8 cellular contexts compared by ENCODE assay signal in genomic region chr11:24386551-24387404, GRCh38.
A peak's percentile ranks its signal among the peaks of the same experiment; 100 is the strongest.
DNase-seq lines count a peak whose midpoint lies in the region; ATAC-seq and TF ChIP-seq lines count a peak whose summit lies in the region.
"Had no signal": no experiment of that assay in that cellular context is flagged by ENCODE, and none has a peak within 500 bp of the region (broad histone marks: within the 10 kb centered on the region; RNA-seq: fewer than 3 reads in every experiment).

No MANE protein-coding gene starts in this region.

- peaks cover 2% of the 10 kb centered on the region for H3K9me3 Mint-ChIP-seq in chondrocyte (ENCODE audit: low read depth)
- no peaks in the 10 kb centered on the region for H3K9me3 Mint-ChIP-seq in neural progenitor cell
- H3K9me3 Mint-ChIP-seq: dendritic cell treated with granulocyte-macrophage colony-stimulating factor and Interleukin-4, amounts not matched to agents 40 ng/mL and 50 ng/mL, for 4 days had no signal

- peak overlapping the region; percentile 26 for H2AFZ ChIP-seq in neural progenitor cell (replicated peaks)

- H3K36me3 Mint-ChIP-seq in chondrocyte (ENCODE audit: low read depth) (no peaks in the 10 kb centered on the region), neural progenitor cell (no peaks in the 10 kb centered on the region)

- no peaks in the 10 kb centered on the region for H3K79me2 ChIP-seq in neural progenitor cell (ENCODE audit: low read depth)

- H3K27me3 Mint-ChIP-seq in chondrocyte (ENCODE audit: low read depth) (no peaks in the 10 kb centered on the region), neural progenitor cell (ENCODE audit: insufficient read depth, low read depth) (no peaks in the 10 kb centered on the region)
- H3K27me3 Mint-ChIP-seq: dendritic cell treated with granulocyte-macrophage colony-stimulating factor and Interleukin-4, amounts not matched to agents 40 ng/mL and 50 ng/mL, for 4 days had no signal

- H3K4me2 ChIP-seq in neural progenitor cell, result no peak overlapping the region

- no peak for DNase-seq in GM20000 (ENCODE audit: low spot score)
- DNase-seq in NCI-H226, result peak; percentile 3
- no peak for DNase-seq in chondrocyte (ENCODE audit: low spot score)
- DNase-seq in neural progenitor cell (ENCODE audit: low spot score), result peak; percentile 58
- DNase-seq in stimulated activated CD4-positive, alpha-beta T cell treated with anti-CD3 and anti-CD28 coated beads, Interleukin-2, amount 100 ng/mL, for 24 hours, result no peak

- H3K27ac ChIP-seq in neural progenitor cell, result no peak overlapping the region

- peak; percentile 9 for TF ChIP-seq CTCF in GM20000 (IDR thresholded peaks at IDR 0.05; ENCODE audit: extremely low read depth, missing control alignments)
- TF ChIP-seq CTCF in chondrocyte (IDR thresholded peaks at IDR 0.05), result peak; percentile 88
- peak; percentile 70 for TF ChIP-seq CTCF in neural progenitor cell (IDR thresholded peaks at IDR 0.05)

- H3K4me1 Mint-ChIP-seq in chondrocyte (ENCODE audit: low read depth) (peaks cover 4% of the 10 kb centered on the region), neural progenitor cell (no peaks in the 10 kb centered on the region)

- no peaks in the 10 kb centered on the region for H3K27me3 ChIP-seq in neural progenitor cell

- H3K36me3 ChIP-seq in neural progenitor cell, result no peaks in the 10 kb centered on the region

- no peak overlapping the region for H3K4me3 ChIP-seq in neural progenitor cell

- no peaks in the 10 kb centered on the region for H4K20me1 ChIP-seq in neural progenitor cell (ENCODE audit: low read depth)

- H3F3A ChIP-seq in neural progenitor cell (ENCODE audit: low read depth), result no peaks in the 10 kb centered on the region

- no peak overlapping the region for H3K4me3 Mint-ChIP-seq in chondrocyte (ENCODE audit: unreplicated experiment)
- H3K4me3 Mint-ChIP-seq in neural progenitor cell, result no peak overlapping the region
- H3K4me3 Mint-ChIP-seq: dendritic cell treated with granulocyte-macrophage colony-stimulating factor and Interleukin-4, amounts not matched to agents 40 ng/mL and 50 ng/mL, for 4 days had no signal

- H3K9ac ChIP-seq in neural progenitor cell, result no peak overlapping the region

- no peaks in the 10 kb centered on the region for H3K4me1 ChIP-seq in neural progenitor cell

- ATAC-seq in HG03159 (IDR thresholded peaks at IDR 0.05; ENCODE audit: unreplicated experiment) (no peak), HG03354 (IDR thresholded peaks at IDR 0.05; ENCODE audit: poor library complexity, severe bottlenecking, unreplicated experiment) (no peak)

- H3K9me3 ChIP-seq in neural progenitor cell (ENCODE audit: low read depth), result no peaks in the 10 kb centered on the region

- H3K27ac Mint-ChIP-seq in chondrocyte (ENCODE audit: unreplicated experiment) (no peak overlapping the region), neural progenitor cell (no peak overlapping the region)
- H3K27ac Mint-ChIP-seq: dendritic cell treated with granulocyte-macrophage colony-stimulating factor and Interleukin-4, amounts not matched to agents 40 ng/mL and 50 ng/mL, for 4 days had no signal

Comparison
In these comparisons a context has a peak if more than half of its experiments do, and no peak if none do; other contexts are left out.
1. DNase-seq: peak in NCI-H226 (single experiment) and neural progenitor cell (single experiment); none in GM20000 (single experiment), chondrocyte (single experiment) and stimulated activated CD4-positive, alpha-beta T cell treated with anti-CD3 and anti-CD28 coated beads, Interleukin-2, amount 100 ng/mL, for 24 hours (0 of 2).
2. CTCF ChIP-seq: peak in every context shown above with its lines; median percentile 88 in chondrocyte; 70 in neural progenitor cell; 9 in GM20000.